ENCODE assay signal across 13 cellular contexts in the genomic region with DNA sequence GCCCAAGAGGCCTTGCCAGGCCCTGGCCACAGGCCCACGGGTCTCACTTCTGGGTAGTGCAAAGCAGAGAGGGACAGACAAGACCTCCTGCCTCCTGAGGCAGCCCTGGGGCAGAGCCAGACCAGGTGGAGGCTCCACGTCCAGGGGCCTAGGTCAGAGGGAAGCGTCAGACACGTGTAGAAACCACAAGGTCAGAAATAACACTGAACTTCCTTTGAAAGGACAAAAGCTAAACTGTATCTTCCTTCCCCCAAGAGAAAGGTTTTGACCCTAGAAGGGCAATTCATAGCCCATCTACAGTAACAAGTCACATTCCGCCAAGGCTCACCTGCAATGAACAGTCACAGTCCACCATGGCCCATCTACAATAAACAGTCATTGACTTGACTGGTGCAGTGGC. TPM values are rescaled to one million over a fixed set of nuclear protein-coding genes. Genes with fewer than 3 reads are reported as not detected.
A peak's percentile ranks its signal among the peaks of the same experiment; 100 is the strongest.
DNase-seq lines count a peak whose midpoint lies in the region; ATAC-seq and TF ChIP-seq lines count a peak whose summit lies in the region.
"Had no signal": no experiment of that assay in that cellular context is flagged by ENCODE, and none has a peak within 500 bp of the region (broad histone marks: within the 10 kb centered on the region; RNA-seq: fewer than 3 reads in every experiment).

No MANE protein-coding gene starts in this region.

- no peaks in the 10 kb centered on the region for H3K9me3 Mint-ChIP-seq in naive thymus-derived CD8-positive, alpha-beta T cell
- H3K9me3 Mint-ChIP-seq: activated CD8-positive, alpha-beta T cell treated with anti-CD3 and anti-CD28 coated beads for 36 hours had no signal

- H3K36me3 ChIP-seq in mesenchymal stem cell (ENCODE audit: control insufficient read depth in 1 of 2, insufficient read depth in 2 of 2, low read depth in 1 of 2, low read length in 2 of 2) = peaks cover 29 to 48% of the 10 kb centered on the region in 2 experiments

- H3K23ac ChIP-seq in mesenchymal stem cell (ENCODE audit: low read length in 2 of 2) = no peak overlapping the region

- H2BK12ac ChIP-seq in mesenchymal stem cell (ENCODE audit: low read length in 2 of 2) = peak overlapping the region in 1 of 2 experiments; percentile 33

- no peak overlapping the region for H3K4me2 ChIP-seq in mesenchymal stem cell (ENCODE audit: low read length, poor library complexity, severe bottlenecking)

- H3K27ac ChIP-seq in mesenchymal stem cell (ENCODE audit: low read length, poor library complexity, severe bottlenecking) = no peak overlapping the region
- H3K27ac ChIP-seq in coronary artery = no peak overlapping the region
- H3K27ac ChIP-seq: SK-N-MC had no signal

- peaks cover 0 to under 1% (median 0%) of the 10 kb centered on the region in 5 donors for H3K27me3 Mint-ChIP-seq in naive thymus-derived CD8-positive, alpha-beta T cell
- H3K27me3 Mint-ChIP-seq: activated CD8-positive, alpha-beta T cell treated with anti-CD3 and anti-CD28 coated beads for 36 hours had no signal

- H2AFZ ChIP-seq in mesenchymal stem cell (ENCODE audit: low read depth, low read length) = no peak overlapping the region

- no peak overlapping the region for H2AK5ac ChIP-seq in mesenchymal stem cell (ENCODE audit: low read length, severe bottlenecking)

- H3K4me3 Mint-ChIP-seq in naive thymus-derived CD8-positive, alpha-beta T cell = no peak overlapping the region
- H3K4me3 Mint-ChIP-seq: activated CD8-positive, alpha-beta T cell treated with anti-CD3 and anti-CD28 coated beads for 36 hours had no signal

- no peaks in the 10 kb centered on the region for H3K9me3 ChIP-seq in mesenchymal stem cell (ENCODE audit: control insufficient read depth, low read length)

- H3K4ac ChIP-seq in mesenchymal stem cell (ENCODE audit: low read depth in 1 of 2, low read length in 2 of 2) = peak overlapping the region in 1 of 2 experiments; percentile 19

- H4K8ac ChIP-seq in mesenchymal stem cell (ENCODE audit: low read length) = peak overlapping the region; percentile 59

- H2BK15ac ChIP-seq in mesenchymal stem cell (ENCODE audit: low read depth, poor library complexity, severe bottlenecking) = no peak overlapping the region

- DNase-seq in mesenchymal stem cell (no peak), coronary artery (ENCODE audit: low spot score) (no peak)
- DNase-seq in stimulated activated CD4-positive, alpha-beta T cell treated with anti-CD3 and anti-CD28 coated beads, Interleukin-2, amount 100 ng/mL, for 24 hours = no peak
- no peak for DNase-seq in activated CD4-positive, alpha-beta T cell treated with anti-CD3 and anti-CD28 coated beads, Interleukin-2, amount 50 U/mL, for 1 hour
- no peak for DNase-seq in naive thymus-derived CD8-positive, alpha-beta T cell
- DNase-seq: activated CD8-positive, alpha-beta T cell treated with anti-CD3 and anti-CD28 coated beads for 36 hours; C1 segment of cervical spinal cord; hippocampal formation; NCI-H345 had no signal

- POLR2A ChIA-PET in naive thymus-derived CD8-positive, alpha-beta T cell (lab: Charles Lee) = no interaction called here

- H2BK120ac ChIP-seq in mesenchymal stem cell (ENCODE audit: low read depth, low read length) = no peak overlapping the region

- H3K4me3 ChIP-seq in mesenchymal stem cell (ENCODE audit: insufficient read depth in 1 of 2, low read depth in 1 of 2, low read length in 2 of 2) = no peak overlapping the region
- H3K4me3 ChIP-seq in coronary artery = no peak overlapping the region
- H3K4me3 ChIP-seq: SK-N-MC had no signal

- H3K9ac ChIP-seq in mesenchymal stem cell (ENCODE audit: low read length) = no peak overlapping the region

- no peak for TF ChIP-seq CTCF in coronary artery (IDR thresholded peaks at IDR 0.05)

- H2BK5ac ChIP-seq in mesenchymal stem cell (ENCODE audit: low read depth, low read length, poor library complexity, severe bottlenecking) = no peak overlapping the region

- H3K27me3 ChIP-seq in mesenchymal stem cell (ENCODE audit: control insufficient read depth in 1 of 2, insufficient read depth in 1 of 2, low read length in 2 of 2) = no peaks in the 10 kb centered on the region

- H3K4me1 ChIP-seq in mesenchymal stem cell (ENCODE audit: control insufficient read depth, insufficient read depth, low read depth, low read length) = peaks cover 36% of the 10 kb centered on the region

- H3K14ac ChIP-seq in mesenchymal stem cell (ENCODE audit: low read length in 2 of 2) = no peak overlapping the region

- ATAC-seq in GM18498 (IDR thresholded peaks at IDR 0.05; ENCODE audit: unreplicated experiment) (peak; percentile 45), GM21576 (IDR thresholded peaks at IDR 0.05; ENCODE audit: unreplicated experiment) (peak; percentile 76), HG03469 (IDR thresholded peaks at IDR 0.05; ENCODE audit: unreplicated experiment) (peak; percentile 40)
- no peak for ATAC-seq in naive thymus-derived CD8-positive, alpha-beta T cell
- ATAC-seq: activated CD8-positive, alpha-beta T cell treated with anti-CD3 and anti-CD28 coated beads for 36 hours had no signal

- no peak overlapping the region for H3K27ac Mint-ChIP-seq in naive thymus-derived CD8-positive, alpha-beta T cell
- H3K27ac Mint-ChIP-seq: activated CD8-positive, alpha-beta T cell treated with anti-CD3 and anti-CD28 coated beads for 36 hours had no signal

- 84% methylated on average over 5 of the region's 5 CpGs for WGBS in mesenchymal stem cell

- peaks cover 39% of the 10 kb centered on the region for H3K79me1 ChIP-seq in mesenchymal stem cell (replicated peaks; ENCODE audit: low read length, poor library complexity, severe bottlenecking)

- no peaks in the 10 kb centered on the region for H3K36me3 Mint-ChIP-seq in naive thymus-derived CD8-positive, alpha-beta T cell

- peaks cover 0 to 3% (median 0%) of the 10 kb centered on the region in 4 donors for H3K4me1 Mint-ChIP-seq in naive thymus-derived CD8-positive, alpha-beta T cell

- no peak overlapping the region for H4K91ac ChIP-seq in mesenchymal stem cell (ENCODE audit: low read length)

- no peak overlapping the region for H3K18ac ChIP-seq in mesenchymal stem cell (ENCODE audit: low read depth in 1 of 2, low read length in 2 of 2)

RNA-seq across cellular contexts. Expression of gene SDC1, which starts 17.9 kb away (rescaled TPM):
- polyA plus RNA-seq in mesenchymal stem cell (2013, experiment 1 of 2) = 8.4 TPM
- polyA plus RNA-seq in mesenchymal stem cell (2013, experiment 2 of 2) = 6.9 TPM
- not detected for total RNA-seq in naive thymus-derived CD8-positive, alpha-beta T cell
- polyA plus RNA-seq in naive thymus-derived CD8-positive, alpha-beta T cell = not detected

Comparison
In these comparisons a context has a peak if more than half of its experiments do, and no peak if none do; other contexts are left out.
1. ATAC-seq: peak in GM18498 (single experiment), GM21576 (single experiment) and HG03469 (single experiment); none in naive thymus-derived CD8-positive, alpha-beta T cell (0 of 2).